ENCODE assay signal across 11 cellular contexts in the genomic region with DNA sequence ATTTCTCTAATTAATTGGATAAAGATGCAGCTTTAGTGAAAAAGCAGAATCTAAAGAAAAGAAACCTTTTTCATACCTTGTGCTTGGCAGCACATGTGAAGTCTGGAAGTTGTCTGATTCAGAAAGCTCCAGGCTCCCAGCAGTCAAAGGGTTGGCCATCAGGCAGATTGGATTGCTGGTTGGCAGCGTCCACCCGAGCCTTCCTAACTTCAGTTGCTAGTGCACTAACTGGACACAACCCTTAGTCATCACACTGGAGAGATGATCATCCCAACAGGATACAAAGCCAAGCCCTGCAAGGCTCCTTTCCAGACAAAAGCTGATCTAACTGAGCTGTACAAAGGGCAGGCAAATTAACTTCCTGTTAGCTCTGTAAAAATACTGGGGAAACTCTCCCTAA.
DNase-seq lines count a peak whose midpoint lies in the region; ATAC-seq, FAIRE-seq and TF ChIP-seq lines count a peak whose summit lies in the region.
"Had no signal": no experiment of that assay in that cellular context is flagged by ENCODE, and none has a peak within 500 bp of the region (broad histone marks: within the 10 kb centered on the region; RNA-seq: fewer than 3 reads in every experiment).

No MANE protein-coding gene starts in this region.

- H4K20me1 ChIP-seq in astrocyte (ENCODE audit: insufficient read depth, low read length): no peaks in the 10 kb centered on the region

- H3K36me3 ChIP-seq in astrocyte (ENCODE audit: insufficient read depth, low read length) (no peaks in the 10 kb centered on the region), heart left ventricle (no peaks in the 10 kb centered on the region), gastrocnemius medialis (no peaks in the 10 kb centered on the region)

- H3K4me1 Mint-ChIP-seq in astrocyte (ENCODE audit: low read depth, unreplicated experiment): peaks cover 51% of the 10 kb centered on the region
- peaks cover 15 to 28% of the 10 kb centered on the region in 2 donors for H3K4me1 Mint-ChIP-seq in immature natural killer cell

- no peak for TF ChIP-seq CTCF in astrocyte (IDR thresholded peaks at IDR 0.05; ENCODE audit: insufficient read depth, low read depth, low read length)
- TF ChIP-seq CTCF in heart left ventricle (IDR thresholded peaks at IDR 0.05): no peak
- no peak for TF ChIP-seq CTCF in gastrocnemius medialis (IDR thresholded peaks at IDR 0.05 in 4 of 5, conservative IDR thresholded peaks at IDR 0.05 in 1 of 5)

- H3K27ac Mint-ChIP-seq in astrocyte (ENCODE audit: unreplicated experiment) (peak overlapping the region; percentile 77), immature natural killer cell (no peak overlapping the region)

- peak; percentile 84 for FAIRE-seq in astrocyte (lab: Jason Lieb, UNC)

- peak overlapping the region; percentile 38 for H2AFZ ChIP-seq in astrocyte (ENCODE audit: low read depth, low read length)

- no peaks in the 10 kb centered on the region for H3K27me3 Mint-ChIP-seq in astrocyte (ENCODE audit: low read depth, unreplicated experiment)
- peaks cover 0 to 5% (median 2%) of the 10 kb centered on the region in 3 donors for H3K27me3 Mint-ChIP-seq in immature natural killer cell (ENCODE audit: low read depth in 3 of 3)

- H3K27ac ChIP-seq in astrocyte (ENCODE audit: low read depth, low read length) (peak overlapping the region; percentile 8), heart left ventricle (peak overlapping the region in 7 of 12 donors; percentile 3 to 67 (median 31)), gastrocnemius medialis (peak overlapping the region in 1 of 4 donors; percentile 39)

- TF ChIP-seq POLR2A in heart left ventricle (IDR thresholded peaks at IDR 0.05): no peak
- no peak for TF ChIP-seq POLR2A in gastrocnemius medialis (IDR thresholded peaks at IDR 0.05)

- H3K4me3 ChIP-seq in astrocyte (ENCODE audit: insufficient read depth, low read depth, low read length) (peak overlapping the region; percentile 6), heart left ventricle (no peak overlapping the region), gastrocnemius medialis (no peak overlapping the region)

- H3K36me3 Mint-ChIP-seq in astrocyte (ENCODE audit: low read depth, unreplicated experiment): no peaks in the 10 kb centered on the region
- H3K36me3 Mint-ChIP-seq in immature natural killer cell: peaks cover 0 to 7% (median 0%) of the 10 kb centered on the region in 3 donors

- ATAC-seq in heart left ventricle (peak; percentile 52 to 73 (median 59)), gastrocnemius medialis (peak; percentile 79 to 80)
- ATAC-seq: HCT116 had no signal

- H3K9ac ChIP-seq in astrocyte (ENCODE audit: low read length): no peak overlapping the region

- peak; percentile 81 for DNase-seq in GM03348 (ENCODE audit: low spot score)
- peak; percentile 91 for DNase-seq in astrocyte (ENCODE audit: low read depth)
- peak in 3 of 5 donors; percentile 53 to 73 (median 65) for DNase-seq in heart left ventricle
- peak; percentile 17 to 49 for DNase-seq in gastrocnemius medialis
- no peak for DNase-seq in immature natural killer cell
- no peak for DNase-seq in activated T-cell treated with anti-CD3 and anti-CD28 coated beads, Interleukin-2, amount 50 U/mL, for 1 hour
- DNase-seq in epidermal melanocyte (ENCODE audit: insufficient read length, low spot score): no peak
- no peak for DNase-seq in DMS 273 treated with DMSO at 0.1 percent for 48 hours (lab: John Stamatoyannopoulos, UW)
- DNase-seq: islet precursor cell, Karpas-422 had no signal

- no peaks in the 10 kb centered on the region for H3K9me3 ChIP-seq in astrocyte (ENCODE audit: insufficient read depth, low read depth, low read length)
- no peaks in the 10 kb centered on the region for H3K9me3 ChIP-seq in heart left ventricle
- H3K9me3 ChIP-seq in gastrocnemius medialis: no peaks in the 10 kb centered on the region

- 0 to 20% (median 3%) methylated on average over 2 of the region's 2 CpGs for WGBS in heart left ventricle, 4 donors

- H3K79me2 ChIP-seq in astrocyte (ENCODE audit: insufficient read depth, low read length): no peaks in the 10 kb centered on the region

- H3K27me3 ChIP-seq in astrocyte (ENCODE audit: insufficient read depth, low read length) (no peaks in the 10 kb centered on the region), heart left ventricle (no peaks in the 10 kb centered on the region), gastrocnemius medialis (no peaks in the 10 kb centered on the region)

- intact Hi-C loops in heart left ventricle (cut with DNase I) (loop anchor here in 5 of 10 donors (5.0 to 10.0 kb wide), 4 partner anchors 46 to 186 kb away; a partner anchor contains a TSS), gastrocnemius medialis (cut with DNase I; ENCODE audit: low total_unique reads) (loop anchor here (5.0 kb wide), 1 partner anchor 51 kb away; no protein-coding TSS in a partner anchor)

- H3K4me2 ChIP-seq in astrocyte (ENCODE audit: low read length): peak overlapping the region; percentile 68

- H3K4me3 Mint-ChIP-seq in astrocyte (ENCODE audit: unreplicated experiment): peak overlapping the region; percentile 0
- no peak overlapping the region for H3K4me3 Mint-ChIP-seq in immature natural killer cell

- in situ Hi-C loops in gastrocnemius medialis (cut with MboI; ENCODE audit: low sequenced_read_pairs in 4 of 4): no loop called here

- H3K4me1 ChIP-seq in astrocyte (ENCODE audit: insufficient read depth, low read length) (peaks cover 34% of the 10 kb centered on the region), heart left ventricle (peaks cover 0 to 58% (median 36%) of the 10 kb centered on the region in 12 donors), gastrocnemius medialis (peaks cover 22 to 28% of the 10 kb centered on the region in 2 donors)

- H3K9me3 Mint-ChIP-seq in astrocyte (ENCODE audit: unreplicated experiment) (no peaks in the 10 kb centered on the region), immature natural killer cell (no peaks in the 10 kb centered on the region)

Comparison
In these comparisons a context has a peak if more than half of its experiments do, and no peak if none do; other contexts are left out.
1. DNase-seq: peak in GM03348 (single experiment), astrocyte (single experiment), heart left ventricle (3 of 5) and gastrocnemius medialis (2 of 2); none in immature natural killer cell (0 of 3), activated T-cell treated with anti-CD3 and anti-CD28 coated beads, Interleukin-2, amount 50 U/mL, for 1 hour (single experiment), epidermal melanocyte (single experiment) and DMS 273 treated with DMSO at 0.1 percent for 48 hours (single experiment).